In the genomic region with DNA sequence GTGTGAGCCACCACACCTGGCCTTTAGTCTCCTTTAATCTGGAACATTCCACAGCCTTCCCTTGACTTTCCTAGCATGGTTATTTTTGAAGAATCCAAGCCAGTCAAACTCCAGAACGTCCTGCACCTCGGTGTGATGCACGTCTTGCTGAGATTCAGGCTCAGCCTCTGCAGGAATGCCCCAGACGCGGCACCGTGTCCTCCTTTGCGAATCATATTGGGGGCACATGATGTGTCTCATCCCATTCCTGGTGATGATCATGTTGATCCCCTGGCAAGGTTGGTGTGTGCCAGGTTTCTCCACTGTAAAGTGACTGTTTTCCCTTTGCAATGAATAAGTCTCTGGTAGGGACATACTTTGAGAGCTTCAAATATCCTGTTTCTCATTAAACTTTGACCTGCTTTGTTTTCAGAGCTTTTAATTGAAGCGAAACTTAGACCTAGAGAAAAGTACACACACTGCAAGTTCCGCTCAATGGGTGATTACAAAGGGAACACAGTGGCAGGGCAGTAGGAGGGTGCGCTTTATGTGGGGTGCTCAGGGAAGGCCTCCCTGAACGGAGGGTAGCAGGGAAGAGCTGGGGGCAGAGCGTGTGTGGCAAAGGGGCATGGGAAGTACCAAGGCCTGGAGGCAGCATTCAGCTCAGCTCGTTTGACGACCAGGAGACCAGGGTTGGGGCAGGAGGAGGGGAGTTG, we compare ENCODE assay signal across 30 cellular contexts. TPM values are rescaled to one million over a fixed set of nuclear protein-coding genes. Genes with fewer than 3 reads are reported as not detected.
DNase-seq lines count a peak whose midpoint lies in the region; ATAC-seq and TF ChIP-seq lines count a peak whose summit lies in the region.
"Had no signal": no experiment of that assay in that cellular context is flagged by ENCODE, and none has a peak within 500 bp of the region (broad histone marks: within the 10 kb centered on the region; RNA-seq: fewer than 3 reads in every experiment).

No MANE protein-coding gene starts in this region.

- H3K23ac ChIP-seq in IMR-90 (ENCODE audit: low read depth, low read length) = no peak overlapping the region

- in situ Hi-C loops in IMR-90 (cut with MboI; ENCODE audit: low sequenced_read_pairs) = no loop called here

- H3K4me2 ChIP-seq in IMR-90 (ENCODE audit: low read depth, low read length) (no peak overlapping the region), osteoblast (ENCODE audit: insufficient read depth, low read length) (no peak overlapping the region)
- H3K4me2 ChIP-seq: KMS-11 had no signal

- dilution Hi-C loops in IMR-90 (cut with HindIII; ENCODE audit: low sequenced_read_pairs, unreplicated experiment) = no loop called here

- no peaks in the 10 kb centered on the region for H3K79me2 ChIP-seq in osteoblast (ENCODE audit: insufficient read depth, low read length)

- H3K14ac ChIP-seq in IMR-90 (replicated peaks; ENCODE audit: low read depth, low read length) = no peak overlapping the region

- no TSS peak for BruUV-seq in IMR-90 (replicated peaks; lab: Mats Ljungman, UMichigan)

- TF ChIP-seq CTCF in IMR-90 (conservative IDR thresholded peaks at IDR 0.05; ENCODE audit: low read depth, low read length) (no peak), osteoblast (IDR thresholded peaks at IDR 0.05; ENCODE audit: extremely low read depth, low read depth, low read length) (no peak)

- H3K4me3 ChIP-seq in CD4-positive, CD25-positive, alpha-beta regulatory T cell (ENCODE audit: low read depth, low read length) = no peak overlapping the region
- H3K4me3 ChIP-seq in IMR-90 (ENCODE audit: insufficient read depth, low read depth, low read length) = no peak overlapping the region
- H3K4me3 ChIP-seq in duodenal mucosa (ENCODE audit: low read depth in 1 of 2, low read length in 2 of 2) = no peak overlapping the region
- no peak overlapping the region for H3K4me3 ChIP-seq in osteoblast (ENCODE audit: insufficient read depth, low read length)
- H3K4me3 ChIP-seq: esophagus squamous epithelium, HAP-1, heart right ventricle, skin epidermis, upper lobe of right lung had no signal

- no peak overlapping the region for H4K91ac ChIP-seq in IMR-90 (ENCODE audit: insufficient read depth, low read depth, low read length)

- H3K79me1 ChIP-seq in IMR-90 (ENCODE audit: low read depth in 1 of 2, low read length in 2 of 2) = no peaks in the 10 kb centered on the region

- H3K4me1 ChIP-seq in CD4-positive, CD25-positive, alpha-beta regulatory T cell (ENCODE audit: control insufficient read depth, insufficient read depth, low read length, poor library complexity, severe bottlenecking) = no peaks in the 10 kb centered on the region
- H3K4me1 ChIP-seq in IMR-90 (ENCODE audit: control insufficient read depth, insufficient read depth, low read length) (peaks cover 3% of the 10 kb centered on the region; the same call in 1 of the 2 replicates), duodenal mucosa (ENCODE audit: control insufficient read depth in 1 of 2, insufficient read depth in 2 of 2, low read length in 2 of 2) (peaks cover 31 to 37% of the 10 kb centered on the region in 2 donors), osteoblast (ENCODE audit: insufficient read depth, low read length) (peaks cover 14% of the 10 kb centered on the region)
- H3K4me1 ChIP-seq: HAP-1 had no signal

- H3K9me3 Mint-ChIP-seq in CD4-positive, CD25-positive, alpha-beta regulatory T cell = peaks cover 0 to 1% (median 0%) of the 10 kb centered on the region in 7 donors
- H3K9me3 Mint-ChIP-seq: activated CD4-positive, alpha-beta T cell treated with anti-CD3 and anti-CD28 coated beads, Interleukin-2, amount 10 ng/mL, durations not matched to agents 7 days and 5 days; activated naive CD8-positive, alpha-beta T cell treated with anti-CD3 and anti-CD28 coated beads for 36 hours had no signal

- intact Hi-C loops in IMR-90 (cut with micrococcal nuclease) = no loop called here

- no peak for DNase-seq in CD4-positive, CD25-positive, alpha-beta regulatory T cell
- no peak for DNase-seq in IMR-90
- peak; percentile 42 for DNase-seq in osteoblast (ENCODE audit: insufficient read length, low spot score, missing footprints)
- no peak for DNase-seq in DMS114 treated with DMSO at 0.1 percent for 48 hours (lab: John Stamatoyannopoulos, UW; ENCODE audit: unreplicated experiment)
- no peak for DNase-seq in kidney tubule cell (ENCODE audit: low spot score)
- no peak for DNase-seq in NCI-H2227 (lab: John Stamatoyannopoulos, UW; ENCODE audit: unreplicated experiment)
- DNase-seq: activated CD4-positive, alpha-beta T cell treated with anti-CD3 and anti-CD28 coated beads, Interleukin-2, amount 10 ng/mL, durations not matched to agents 7 days and 5 days; activated CD8-positive, alpha-beta memory T cell treated with anti-CD3 and anti-CD28 coated beads, Interleukin-2, amount 50 U/mL, for 4 hours; activated naive CD8-positive, alpha-beta T cell treated with anti-CD3 and anti-CD28 coated beads for 36 hours; C1 segment of cervical spinal cord; cortex of kidney; DMS79 treated with DMSO at 0.1 percent for 48 hours; esophagus squamous epithelium; foreskin melanocyte; heart right ventricle; mesendoderm; NCI-H1436; NCI-H2081 treated with DMSO at 0.1 percent for 48 hours; OCI-M1; stimulated activated CD4-positive, alpha-beta T cell treated with anti-CD3 and anti-CD28 coated beads, Interleukin-1b, Interleukin-23, amount 100 ng/mL, for 48 hours; stimulated activated CD8-positive, alpha-beta memory T cell treated with anti-CD3 and anti-CD28 coated beads, Interleukin-4, amount 100 ng/mL, for 48 hours; upper lobe of right lung; WERI-Rb-1 had no signal

- H3K9me1 ChIP-seq in IMR-90 (ENCODE audit: insufficient read depth, low read length) = no peaks in the 10 kb centered on the region

- H2AK5ac ChIP-seq in IMR-90 (ENCODE audit: low read depth, low read length) = no peak overlapping the region

- H4K20me1 ChIP-seq in IMR-90 (ENCODE audit: insufficient read depth, low read length) = peaks cover 2% of the 10 kb centered on the region; the same call in 1 of the 2 replicates
- H4K20me1 ChIP-seq in osteoblast (ENCODE audit: insufficient read depth, low read length) = no peaks in the 10 kb centered on the region

- H2BK5ac ChIP-seq in IMR-90 (ENCODE audit: low read depth, low read length, poor library complexity, severe bottlenecking) = no peak overlapping the region

- H3K36me3 Mint-ChIP-seq in CD4-positive, CD25-positive, alpha-beta regulatory T cell = no peaks in the 10 kb centered on the region
- H3K36me3 Mint-ChIP-seq: activated naive CD8-positive, alpha-beta T cell treated with anti-CD3 and anti-CD28 coated beads for 36 hours had no signal

- peaks cover 0 to 25% (median 9%) of the 10 kb centered on the region in 4 donors for H3K4me1 Mint-ChIP-seq in CD4-positive, CD25-positive, alpha-beta regulatory T cell

- H3K56ac ChIP-seq in IMR-90 (ENCODE audit: extremely low read depth, insufficient read depth, low read length) = no peak overlapping the region

- H2BK15ac ChIP-seq in IMR-90 (ENCODE audit: low read depth, low read length) = no peak overlapping the region

- H3K9me3 ChIP-seq in CD4-positive, CD25-positive, alpha-beta regulatory T cell (ENCODE audit: control insufficient read depth in 2 of 2, low read length in 2 of 2) = no peaks in the 10 kb centered on the region
- H3K9me3 ChIP-seq in IMR-90 (ENCODE audit: control insufficient read depth, insufficient read depth, low read length) = no peaks in the 10 kb centered on the region; the same call in 1 of the 2 replicates
- H3K9me3 ChIP-seq in duodenal mucosa (ENCODE audit: control insufficient read depth in 1 of 2, low read length in 2 of 2) = no peaks in the 10 kb centered on the region
- H3K9me3 ChIP-seq in osteoblast (ENCODE audit: low read depth, low read length) = no peaks in the 10 kb centered on the region
- H3K9me3 ChIP-seq: esophagus squamous epithelium, HAP-1, heart right ventricle, upper lobe of right lung had no signal

- CTCF ChIA-PET in IMR-90 (lab: Yijun Ruan, JAX) = interaction anchor here (1.1 kb wide), 1 partner anchor 20 kb away, joined by 3 read pairs; no protein-coding TSS in a partner anchor

- H3K27me3 Mint-ChIP-seq in CD4-positive, CD25-positive, alpha-beta regulatory T cell = no peaks in the 10 kb centered on the region
- H3K27me3 Mint-ChIP-seq: activated naive CD8-positive, alpha-beta T cell treated with anti-CD3 and anti-CD28 coated beads for 36 hours had no signal

- H4K8ac ChIP-seq in IMR-90 (ENCODE audit: low read depth in 2 of 2, low read length in 2 of 2) = no peak overlapping the region

- H3K4me3 Mint-ChIP-seq in CD4-positive, CD25-positive, alpha-beta regulatory T cell = no peak overlapping the region
- H3K4me3 Mint-ChIP-seq: activated CD4-positive, alpha-beta T cell treated with anti-CD3 and anti-CD28 coated beads, Interleukin-2, amount 10 ng/mL, durations not matched to agents 7 days and 5 days; activated naive CD8-positive, alpha-beta T cell treated with anti-CD3 and anti-CD28 coated beads for 36 hours had no signal

- H3K9ac ChIP-seq in IMR-90 (ENCODE audit: low read depth, low read length) = no peak overlapping the region
- H3K9ac ChIP-seq in duodenal mucosa (ENCODE audit: low read depth in 1 of 2, low read length in 2 of 2) = peak overlapping the region in 1 of 2 donors; percentile 52
- H3K9ac ChIP-seq: KMS-11 had no signal

- no peak overlapping the region for H2BK120ac ChIP-seq in IMR-90 (ENCODE audit: low read depth, low read length)

- no peaks in the 10 kb centered on the region for H3K36me3 ChIP-seq in CD4-positive, CD25-positive, alpha-beta regulatory T cell (ENCODE audit: control insufficient read depth, insufficient read depth, low read length)
- H3K36me3 ChIP-seq in IMR-90 (ENCODE audit: control insufficient read depth, insufficient read depth, low read length) = no peaks in the 10 kb centered on the region
- H3K36me3 ChIP-seq in duodenal mucosa (ENCODE audit: control insufficient read depth in 1 of 2, insufficient read depth in 2 of 2, low read length in 2 of 2) = no peaks in the 10 kb centered on the region
- H3K36me3 ChIP-seq in osteoblast (ENCODE audit: insufficient read depth, low read length) = no peaks in the 10 kb centered on the region
- H3K36me3 ChIP-seq: esophagus squamous epithelium, HAP-1, heart right ventricle, upper lobe of right lung, WERI-Rb-1 had no signal

- no peak overlapping the region for H3K4ac ChIP-seq in IMR-90 (ENCODE audit: low read depth, low read length)

- POLR2A ChIA-PET in IMR-90 (lab: Charles Lee; ENCODE audit: unreplicated experiment) = no interaction called here

- no peak overlapping the region for H3K27ac ChIP-seq in CD4-positive, CD25-positive, alpha-beta regulatory T cell (ENCODE audit: insufficient read depth, low read length, poor library complexity, severe bottlenecking)
- H3K27ac ChIP-seq in IMR-90 (ENCODE audit: insufficient read depth, low read length) (no peak overlapping the region), duodenal mucosa (ENCODE audit: low read depth, low read length) (peak overlapping the region; percentile 23), osteoblast (ENCODE audit: low read depth, low read length) (no peak overlapping the region)
- H3K27ac ChIP-seq: esophagus squamous epithelium, heart right ventricle, KMS-11, skin epidermis, upper lobe of right lung, WERI-Rb-1 had no signal

- ATAC-seq in CD4-positive, CD25-positive, alpha-beta regulatory T cell (ENCODE audit: low read depth in 2 of 2) = no peak
- no peak for ATAC-seq in IMR-90 (ENCODE audit: low read depth)
- ATAC-seq: heart right ventricle, Right ventricle myocardium inferior, SK-N-SH treated with all-trans-retinoic acid at 6 μM for 48 hours, upper lobe of right lung had no signal

- peak overlapping the region; percentile 33 for H2AK9ac ChIP-seq in IMR-90 (replicated peaks; ENCODE audit: low read depth, low read length, poor library complexity)

- no peak overlapping the region for H4K5ac ChIP-seq in IMR-90 (ENCODE audit: low read depth, low read length)

- no peak overlapping the region for H2AFZ ChIP-seq in IMR-90 (replicated peaks; ENCODE audit: low read length, poor library complexity)
- H2AFZ ChIP-seq in osteoblast (ENCODE audit: low read length) = no peak overlapping the region

- H2BK20ac ChIP-seq in IMR-90 (ENCODE audit: low read depth, low read length) = no peak overlapping the region

- no peak for TF ChIP-seq RAD21 in IMR-90 (IDR thresholded peaks at IDR 0.05; ENCODE audit: low read length)

- peak overlapping the region; percentile 48 to 92 (median 66) for H3K27ac Mint-ChIP-seq in CD4-positive, CD25-positive, alpha-beta regulatory T cell
- H3K27ac Mint-ChIP-seq: activated naive CD8-positive, alpha-beta T cell treated with anti-CD3 and anti-CD28 coated beads for 36 hours had no signal

- no peak overlapping the region for H3K18ac ChIP-seq in IMR-90 (ENCODE audit: low read depth, low read length)

- H3K27me3 ChIP-seq in CD4-positive, CD25-positive, alpha-beta regulatory T cell (ENCODE audit: control insufficient read depth, insufficient read depth, low read length) = no peaks in the 10 kb centered on the region
- peaks cover 62% of the 10 kb centered on the region for H3K27me3 ChIP-seq in IMR-90 (ENCODE audit: control insufficient read depth, insufficient read depth, low read length)
- no peaks in the 10 kb centered on the region for H3K27me3 ChIP-seq in duodenal mucosa (ENCODE audit: control insufficient read depth in 1 of 2, insufficient read depth in 2 of 2, low read length in 2 of 2)
- peaks cover 12% of the 10 kb centered on the region for H3K27me3 ChIP-seq in osteoblast (ENCODE audit: insufficient read depth, low read length)
- H3K27me3 ChIP-seq: esophagus squamous epithelium, upper lobe of right lung had no signal

- TF ChIP-seq POLR2A in IMR-90 (IDR thresholded peaks at IDR 0.05; ENCODE audit: low read depth, low read length) = no peak

- 79% methylated on average over 9 of the region's 14 CpGs; no CpG with 5 or more reads in 1 of the 2 experiments for WGBS in IMR-90 (ENCODE audit: extremely low coverage in 2 of 2, insufficient read length in 1 of 2), 2 experiments

RNA-seq across cellular contexts. Expression of gene ATP2C2, which starts 9.6 kb away (rescaled TPM):
- total RNA-seq in CD4-positive, CD25-positive, alpha-beta regulatory T cell = not detected
- polyA plus RNA-seq in CD4-positive, CD25-positive, alpha-beta regulatory T cell = under 1 TPM in 1 of 4 donors, not detected in 3; 0.10 TPM
- not detected in 2 replicates for total RNA-seq in IMR-90 (2012; rRNA removed)
- not detected in 2 replicates for polyA plus RNA-seq in IMR-90 (2012; rRNA removed)
- 0.07 TPM in 1 of 2 replicates, not detected in the other for polyA plus RNA-seq in IMR-90 (2012; cell fraction: cytosol; rRNA removed)
- polyA plus RNA-seq in IMR-90 (2012; cell fraction: nucleus; rRNA removed; ENCODE audit: low replicate concordance) = not detected in 2 replicates
- total RNA-seq in osteoblast = not detected in 2 replicates
- total RNA-seq: activated CD4-positive, alpha-beta T cell treated with anti-CD3 and anti-CD28 coated beads, Interleukin-2, amount 10 ng/mL, durations not matched to agents 7 days and 5 days; activated naive CD8-positive, alpha-beta T cell treated with anti-CD3 and anti-CD28 coated beads for 36 hours; cardiac septum; heart right ventricle; Right ventricle myocardium inferior had no signal
